15 cellular contexts compared by ENCODE assay signal in genomic region chr15:90084876-90085423, GRCh38.
DNase-seq lines count a peak whose midpoint lies in the region; ATAC-seq lines count a peak whose summit lies in the region.
"Had no signal": no experiment of that assay in that cellular context is flagged by ENCODE, and none has a peak within 500 bp of the region (broad histone marks: within the 10 kb centered on the region; RNA-seq: fewer than 3 reads in every experiment).

No MANE protein-coding gene starts in this region.

- no peaks in the 10 kb centered on the region for H3K27me3 Mint-ChIP-seq in activated T-cell treated with anti-CD3 and anti-CD28 coated beads, Interleukin-2, amount 50 U/mL, for 24 hours
- no peaks in the 10 kb centered on the region for H3K27me3 Mint-ChIP-seq in T-helper 2 cell treated with Interferon-gamma antibody and Interleukin-4, amounts not matched to agents 5 μg/mL and 100 μg/mL, for 36 hours (ENCODE audit: low read depth)

- peak overlapping the region; percentile 55 for H3K27ac Mint-ChIP-seq in activated T-cell treated with anti-CD3 and anti-CD28 coated beads, Interleukin-2, amount 50 U/mL, for 24 hours
- H3K27ac Mint-ChIP-seq in T-helper 2 cell treated with Interferon-gamma antibody and Interleukin-4, amounts not matched to agents 5 μg/mL and 100 μg/mL, for 36 hours = no peak overlapping the region

- peaks cover 6% of the 10 kb centered on the region for H3K4me1 Mint-ChIP-seq in activated T-cell treated with anti-CD3 and anti-CD28 coated beads, Interleukin-2, amount 50 U/mL, for 24 hours (ENCODE audit: low read depth)
- peaks cover 10% of the 10 kb centered on the region for H3K4me1 Mint-ChIP-seq in T-helper 2 cell treated with Interferon-gamma antibody and Interleukin-4, amounts not matched to agents 5 μg/mL and 100 μg/mL, for 36 hours (ENCODE audit: low read depth)

- no peak for ATAC-seq in HG02885 (IDR thresholded peaks at IDR 0.05; ENCODE audit: poor library complexity, unreplicated experiment)
- ATAC-seq: HCT116, PC-3 had no signal

- no peaks in the 10 kb centered on the region for H3K9me3 Mint-ChIP-seq in activated T-cell treated with anti-CD3 and anti-CD28 coated beads, Interleukin-2, amount 50 U/mL, for 24 hours
- no peaks in the 10 kb centered on the region for H3K9me3 Mint-ChIP-seq in T-helper 2 cell treated with Interferon-gamma antibody and Interleukin-4, amounts not matched to agents 5 μg/mL and 100 μg/mL, for 36 hours

- no peak overlapping the region for H3K4me3 Mint-ChIP-seq in activated T-cell treated with anti-CD3 and anti-CD28 coated beads, Interleukin-2, amount 50 U/mL, for 24 hours
- H3K4me3 Mint-ChIP-seq in T-helper 2 cell treated with Interferon-gamma antibody and Interleukin-4, amounts not matched to agents 5 μg/mL and 100 μg/mL, for 36 hours = no peak overlapping the region

- H3K27me3 ChIP-seq in layer of hippocampus (ENCODE audit: control insufficient read depth, insufficient read depth, low read length) = no peaks in the 10 kb centered on the region

- DNase-seq in activated T-cell treated with anti-CD3 and anti-CD28 coated beads, Interleukin-2, amount 50 U/mL, for 24 hours = no peak
- DNase-seq in activated T-cell treated with anti-CD3 and anti-CD28 coated beads for 4 hours (no peak), substantia nigra (lab: John Stamatoyannopoulos, UW) (no peak), medulla oblongata (ENCODE audit: extremely low spot score) (no peak)
- DNase-seq in T-helper 2 cell treated with Interferon-gamma antibody and Interleukin-4, amounts not matched to agents 5 μg/mL and 100 μg/mL, for 36 hours (ENCODE audit: low spot score) = no peak
- DNase-seq: 8988T, KBM-7, NCI-H1092, NCI-H345, PC-3 had no signal

- H3K27ac ChIP-seq in angular gyrus (ENCODE audit: low read depth, low read length) (peak overlapping the region; percentile 9), layer of hippocampus (ENCODE audit: low read depth, low read length) (peak overlapping the region; percentile 8), substantia nigra (ENCODE audit: low read depth, low read length, poor library complexity, severe bottlenecking) (peak overlapping the region; percentile 17)
- H3K27ac ChIP-seq: C4-2B had no signal

- peaks cover 85% of the 10 kb centered on the region for H3K36me3 Mint-ChIP-seq in activated T-cell treated with anti-CD3 and anti-CD28 coated beads, Interleukin-2, amount 50 U/mL, for 24 hours (ENCODE audit: low read depth)
- H3K36me3 Mint-ChIP-seq in T-helper 2 cell treated with Interferon-gamma antibody and Interleukin-4, amounts not matched to agents 5 μg/mL and 100 μg/mL, for 36 hours (ENCODE audit: low read depth) = peaks cover 70% of the 10 kb centered on the region
